ENCODE assay signal across 8 cellular contexts in the genomic region with DNA sequence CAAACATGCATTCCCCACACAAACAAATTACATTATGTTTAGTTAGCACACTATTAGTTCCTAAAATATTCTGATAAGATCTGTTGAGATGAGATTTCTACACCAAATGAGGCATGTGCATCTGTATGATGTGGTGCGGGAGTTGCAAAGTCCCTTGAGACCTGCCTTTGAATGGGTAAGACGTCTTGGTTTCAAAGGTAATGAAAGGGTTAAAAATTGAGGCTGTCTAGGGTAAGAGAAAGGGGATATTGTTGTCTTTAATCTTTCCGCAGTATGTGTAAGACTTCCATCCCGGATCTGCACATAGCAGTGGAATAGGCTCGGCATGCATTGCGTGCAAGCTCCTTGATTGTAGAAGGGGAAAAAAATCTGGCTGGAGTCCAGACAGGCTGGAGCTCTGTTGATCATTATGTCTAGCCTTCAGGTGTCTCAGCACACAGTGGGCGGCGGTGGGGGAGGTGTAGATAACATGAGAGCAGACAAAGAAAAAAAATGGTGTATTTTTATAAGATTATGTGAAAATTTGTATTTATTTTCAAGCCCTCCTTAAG.
DNase-seq lines count a peak whose midpoint lies in the region; ATAC-seq and TF ChIP-seq lines count a peak whose summit lies in the region.

No MANE protein-coding gene starts in this region.

- H3K4me1 ChIP-seq in smooth muscle cell (ENCODE audit: low read depth): peaks cover 16% of the 10 kb centered on the region

- H3K4me2 ChIP-seq in SU-DHL-6 (ENCODE audit: low read depth, low read length, poor library complexity, severe bottlenecking) (peak overlapping the region; percentile 100), smooth muscle cell (peak overlapping the region; percentile 92)

- H3K79me2 ChIP-seq in SU-DHL-6 (ENCODE audit: insufficient read depth, low read length) (peaks cover 78% of the 10 kb centered on the region), smooth muscle cell (ENCODE audit: low read depth) (peaks cover 79% of the 10 kb centered on the region)

- H3K27me3 ChIP-seq in SU-DHL-6 (ENCODE audit: low read length) (no peaks in the 10 kb centered on the region), smooth muscle cell (ENCODE audit: low read depth) (no peaks in the 10 kb centered on the region)

- DNase-seq in G401 (ENCODE audit: low spot score) (peak; percentile 97), NCI-H1105 treated with DMSO at 0.1 percent for 48 hours (lab: John Stamatoyannopoulos, UW) (peak; percentile 98), astrocyte of the cerebellum (ENCODE audit: low read depth) (peak; percentile 96), iPS-NIHi11 (ENCODE audit: low spot score) (peak; percentile 49), smooth muscle cell (lab: John Stamatoyannopoulos, UW; ENCODE audit: unreplicated experiment) (no peak), iPS-NIHi7 (ENCODE audit: extremely low spot score) (no peak)

- H3K36me3 ChIP-seq in SU-DHL-6 (ENCODE audit: low read length) (peaks cover 19% of the 10 kb centered on the region), smooth muscle cell (ENCODE audit: low read depth) (no peaks in the 10 kb centered on the region)

- TF ChIP-seq CTCF in SU-DHL-6 (IDR thresholded peaks at IDR 0.05; ENCODE audit: insufficient read depth, low read length, poor library complexity, severe bottlenecking) (no peak), astrocyte of the cerebellum (IDR thresholded peaks at IDR 0.05; ENCODE audit: low read depth, low read length, missing control alignments) (no peak), smooth muscle cell (IDR thresholded peaks at IDR 0.05; ENCODE audit: borderline replicate concordance, insufficient read depth, poor library complexity, severe bottlenecking) (no peak)

- H3K9me3 ChIP-seq in SU-DHL-6 (ENCODE audit: insufficient read depth, low read length): no peaks in the 10 kb centered on the region
- H3K9me3 ChIP-seq in smooth muscle cell (replicated peaks; ENCODE audit: low read depth): no peaks in the 10 kb centered on the region

- H3K9me2 ChIP-seq in SU-DHL-6 (replicated peaks; ENCODE audit: insufficient read depth, low read length): no peaks in the 10 kb centered on the region

- peak; percentile 51 for ATAC-seq in HG02610 (IDR thresholded peaks at IDR 0.05; ENCODE audit: unreplicated experiment)

- peak overlapping the region; percentile 77 for H3K4me3 ChIP-seq in SU-DHL-6 (ENCODE audit: insufficient read depth, low read length, poor library complexity, severe bottlenecking)
- H3K4me3 ChIP-seq in astrocyte of the cerebellum (ENCODE audit: low read depth, low read length): peak overlapping the region; percentile 74
- H3K4me3 ChIP-seq in smooth muscle cell: peak overlapping the region; percentile 95

- H3F3A ChIP-seq in SU-DHL-6 (ENCODE audit: insufficient read depth) (peaks cover 34% of the 10 kb centered on the region), smooth muscle cell (ENCODE audit: low read depth) (peaks cover 15% of the 10 kb centered on the region)

- 2% methylated on average over 8 of the region's 8 CpGs for WGBS in smooth muscle cell (ENCODE audit: low lambda C conversion rate)

- H3K9ac ChIP-seq in SU-DHL-6 (ENCODE audit: low read length) (peak overlapping the region; percentile 70), smooth muscle cell (ENCODE audit: low read depth) (peak overlapping the region; percentile 99)

- H4K20me1 ChIP-seq in SU-DHL-6 (ENCODE audit: low read depth, low read length) (no peaks in the 10 kb centered on the region), smooth muscle cell (ENCODE audit: low read depth) (peaks cover 50% of the 10 kb centered on the region)

- in situ Hi-C loops in G401 (cut with HindIII; ENCODE audit: low sequenced_read_pairs): no loop called here
- in situ Hi-C loops in astrocyte of the cerebellum (cut with HindIII; ENCODE audit: low sequenced_read_pairs): no loop called here

- no peak overlapping the region for H2AFZ ChIP-seq in SU-DHL-6 (ENCODE audit: low read depth, low read length, severe bottlenecking)
- H2AFZ ChIP-seq in smooth muscle cell (ENCODE audit: low read depth): no peak overlapping the region

- H3K27ac ChIP-seq in SU-DHL-6 (ENCODE audit: low read depth, low read length): peak overlapping the region; percentile 90
- H3K27ac ChIP-seq in smooth muscle cell (ENCODE audit: low read depth): peak overlapping the region; percentile 99

Comparison
In these comparisons a context has a peak if more than half of its experiments do, and no peak if none do; other contexts are left out.
1. DNase-seq: peak in G401 (single experiment), NCI-H1105 treated with DMSO at 0.1 percent for 48 hours (single experiment), astrocyte of the cerebellum (single experiment) and iPS-NIHi11 (single experiment); none in smooth muscle cell (single experiment) and iPS-NIHi7 (single experiment).
2. Peak in every context shown above with its lines, with median percentiles within 50 percentile points of each other: H3K4me3 ChIP-seq.